In genomic region chr16:19438739-19439138, GRCh38 we compare ENCODE assay signal across 9 cellular contexts. TPM values are rescaled to one million over a fixed set of nuclear protein-coding genes. Genes with fewer than 3 reads are reported as not detected.
"Had no signal": no experiment of that assay in that cellular context is flagged by ENCODE, and none has a peak within 500 bp of the region (broad histone marks: within the 10 kb centered on the region; RNA-seq: fewer than 3 reads in every experiment).

No MANE protein-coding gene starts in this region.

- H3K27ac Mint-ChIP-seq: IgD-negative memory B cell had no signal

- H3K9ac ChIP-seq: KMS-11 had no signal

- FAIRE-seq: HTR-8/SVneo had no signal

- H3K4me2 ChIP-seq: KMS-11 had no signal

- DNase-seq: IMR-90, KBM-7, KG1 had no signal

- ATAC-seq: HepG2 had no signal

- H3K4me3 Mint-ChIP-seq: IgD-negative memory B cell had no signal

- H3K27ac ChIP-seq: HL-60, KMS-11 had no signal

RNA-seq across cellular contexts. Expression of gene TMC5, which starts 21.1 kb away (rescaled TPM):
- total RNA-seq: HT1080, IMR-90 had no signal
- polyA plus RNA-seq: IgD-negative memory B cell, IMR-90 had no signal
